9 cellular contexts compared by ENCODE assay signal in the genomic region with DNA sequence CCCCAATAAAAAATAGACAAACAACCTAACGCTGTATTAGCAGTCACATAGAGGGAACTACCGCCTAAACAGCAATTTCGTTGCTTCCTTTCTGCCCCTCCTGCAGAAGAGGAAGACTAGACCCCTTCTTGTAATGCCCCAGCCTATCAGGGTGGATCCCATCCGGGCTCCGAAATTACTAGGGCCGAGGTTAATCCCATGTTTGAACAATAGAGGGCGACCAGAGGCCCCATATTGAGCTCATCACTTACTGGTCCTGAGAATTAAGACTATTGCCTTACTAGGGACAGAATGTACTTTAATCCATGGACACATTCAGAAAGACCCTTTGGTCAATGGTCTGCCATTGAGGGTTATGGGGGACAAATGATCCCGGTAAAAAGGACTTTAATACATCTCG. TPM values are rescaled to one million over a fixed set of nuclear protein-coding genes. Genes with fewer than 3 reads are reported as not detected.
A peak's percentile ranks its signal among the peaks of the same experiment; 100 is the strongest.
DNase-seq lines count a peak whose midpoint lies in the region; ATAC-seq and TF ChIP-seq lines count a peak whose summit lies in the region.
"Had no signal": no experiment of that assay in that cellular context is flagged by ENCODE, and none has a peak within 500 bp of the region (broad histone marks: within the 10 kb centered on the region; RNA-seq: fewer than 3 reads in every experiment).

No MANE protein-coding gene starts in this region.

- H3K27ac Mint-ChIP-seq in CD8-positive, alpha-beta memory T cell: no peak overlapping the region
- H3K27ac Mint-ChIP-seq in activated CD8-positive, alpha-beta T cell treated with anti-CD3 and anti-CD28 coated beads, Interleukin-2, amount 10 ng/mL, durations not matched to agents 7 days and 5 days: no peak overlapping the region
- H3K27ac Mint-ChIP-seq in naive B cell: no peak overlapping the region
- H3K27ac Mint-ChIP-seq in type B pancreatic cell: no peak overlapping the region
- H3K27ac Mint-ChIP-seq: IgD-negative memory B cell had no signal

- H3K9me3 ChIP-seq in CD8-positive, alpha-beta memory T cell (ENCODE audit: low read length): no peaks in the 10 kb centered on the region

- CTCF ChIA-PET in CD8-positive, alpha-beta memory T cell (lab: Charles Lee): interaction anchor here (0.7 to 1.8 kb wide), 4 partner anchors 19 to 457 kb away, joined by 3 to 9 read pairs (median 4); partner anchors contain the start of gene TBC1D25
- CTCF ChIA-PET in activated CD8-positive, alpha-beta T cell treated with anti-CD3 and anti-CD28 coated beads, Interleukin-2, amount 10 ng/mL, durations not matched to agents 7 days and 5 days (lab: Charles Lee): interaction anchor here (1.0 to 2.4 kb wide), 6 partner anchors 9 to 456 kb away, joined by 3 to 10 read pairs (median 3); partner anchors contain the start of gene TBC1D25

- H3K27ac ChIP-seq in CD8-positive, alpha-beta memory T cell (ENCODE audit: low read depth, low read length): no peak overlapping the region

- DNase-seq in CD8-positive, alpha-beta memory T cell: peak; percentile 3 to 62 (median 29)
- DNase-seq in NCI-H524 (lab: John Stamatoyannopoulos, UW) (peak; percentile 62 to 81), epithelial cell of esophagus (ENCODE audit: low read depth) (peak; percentile 51), naive B cell (peak; percentile 41), type B pancreatic cell (ENCODE audit: extremely low spot score, unreplicated experiment) (no peak), NCI-H187 treated with DMSO at 0.1 percent for 48 hours (lab: John Stamatoyannopoulos, UW) (no peak)
- DNase-seq in activated CD8-positive, alpha-beta T cell treated with anti-CD3 and anti-CD28 coated beads, Interleukin-2, amount 10 ng/mL, durations not matched to agents 7 days and 5 days: peak; percentile 62

- H3K4me3 Mint-ChIP-seq in CD8-positive, alpha-beta memory T cell: no peak overlapping the region
- H3K4me3 Mint-ChIP-seq in activated CD8-positive, alpha-beta T cell treated with anti-CD3 and anti-CD28 coated beads, Interleukin-2, amount 10 ng/mL, durations not matched to agents 7 days and 5 days: no peak overlapping the region
- H3K4me3 Mint-ChIP-seq in naive B cell (no peak overlapping the region), type B pancreatic cell (no peak overlapping the region)
- H3K4me3 Mint-ChIP-seq: IgD-negative memory B cell had no signal

- no peaks in the 10 kb centered on the region for H3K4me1 ChIP-seq in CD8-positive, alpha-beta memory T cell (ENCODE audit: insufficient read depth, low read length)

- peak; percentile 67 for TF ChIP-seq CTCF in epithelial cell of esophagus (IDR thresholded peaks at IDR 0.05; ENCODE audit: insufficient read depth, low read depth, low read length, missing control alignments)
- TF ChIP-seq CTCF in type B pancreatic cell (conservative IDR thresholded peaks at IDR 0.05): peak; percentile 69

- H3K36me3 Mint-ChIP-seq in CD8-positive, alpha-beta memory T cell: no peaks in the 10 kb centered on the region
- no peaks in the 10 kb centered on the region for H3K36me3 Mint-ChIP-seq in activated CD8-positive, alpha-beta T cell treated with anti-CD3 and anti-CD28 coated beads, Interleukin-2, amount 10 ng/mL, durations not matched to agents 7 days and 5 days (ENCODE audit: low read depth)
- H3K36me3 Mint-ChIP-seq in naive B cell: no peaks in the 10 kb centered on the region
- no peaks in the 10 kb centered on the region for H3K36me3 Mint-ChIP-seq in type B pancreatic cell
- H3K36me3 Mint-ChIP-seq: IgD-negative memory B cell had no signal

- POLR2A ChIA-PET in CD8-positive, alpha-beta memory T cell (lab: Charles Lee): interaction anchor here (0.6 kb wide), 1 partner anchor 65 kb away, joined by 3 read pairs; no protein-coding TSS in a partner anchor
- POLR2A ChIA-PET in activated CD8-positive, alpha-beta T cell treated with anti-CD3 and anti-CD28 coated beads, Interleukin-2, amount 10 ng/mL, durations not matched to agents 7 days and 5 days (lab: Charles Lee): no interaction called here

- ATAC-seq in GM21529 (IDR thresholded peaks at IDR 0.05; ENCODE audit: unreplicated experiment) (peak; percentile 78), naive B cell (ENCODE audit: low read depth in 2 of 2) (peak; percentile 82 to 86)
- peak; percentile 81 for ATAC-seq in activated CD8-positive, alpha-beta T cell treated with anti-CD3 and anti-CD28 coated beads, Interleukin-2, amount 10 ng/mL, durations not matched to agents 7 days and 5 days

- H3K36me3 ChIP-seq in CD8-positive, alpha-beta memory T cell (ENCODE audit: insufficient read depth, low read length): no peaks in the 10 kb centered on the region

- H3K27me3 ChIP-seq in CD8-positive, alpha-beta memory T cell (ENCODE audit: insufficient read depth, low read length, poor library complexity, severe bottlenecking): no peaks in the 10 kb centered on the region

- no peaks in the 10 kb centered on the region for H3K4me1 Mint-ChIP-seq in CD8-positive, alpha-beta memory T cell
- H3K4me1 Mint-ChIP-seq in activated CD8-positive, alpha-beta T cell treated with anti-CD3 and anti-CD28 coated beads, Interleukin-2, amount 10 ng/mL, durations not matched to agents 7 days and 5 days (ENCODE audit: low read depth): peaks cover 2% of the 10 kb centered on the region
- peaks cover 0 to 4% (median 0%) of the 10 kb centered on the region in 3 donors for H3K4me1 Mint-ChIP-seq in naive B cell
- H3K4me1 Mint-ChIP-seq in type B pancreatic cell (ENCODE audit: unreplicated experiment): no peaks in the 10 kb centered on the region
- H3K4me1 Mint-ChIP-seq: IgD-negative memory B cell had no signal

- H3K27me3 Mint-ChIP-seq in CD8-positive, alpha-beta memory T cell: peaks cover 0 to 8% of the 10 kb centered on the region in 2 donors
- H3K27me3 Mint-ChIP-seq in activated CD8-positive, alpha-beta T cell treated with anti-CD3 and anti-CD28 coated beads, Interleukin-2, amount 10 ng/mL, durations not matched to agents 7 days and 5 days (ENCODE audit: low read depth): no peaks in the 10 kb centered on the region
- H3K27me3 Mint-ChIP-seq in naive B cell (no peaks in the 10 kb centered on the region), type B pancreatic cell (no peaks in the 10 kb centered on the region)
- H3K27me3 Mint-ChIP-seq: IgD-negative memory B cell had no signal

- H3K4me3 ChIP-seq in CD8-positive, alpha-beta memory T cell (ENCODE audit: low read length): no peak overlapping the region
- no peak overlapping the region for H3K4me3 ChIP-seq in epithelial cell of esophagus (ENCODE audit: low read length)

- no peaks in the 10 kb centered on the region for H3K9me3 Mint-ChIP-seq in CD8-positive, alpha-beta memory T cell
- H3K9me3 Mint-ChIP-seq in activated CD8-positive, alpha-beta T cell treated with anti-CD3 and anti-CD28 coated beads, Interleukin-2, amount 10 ng/mL, durations not matched to agents 7 days and 5 days (ENCODE audit: insufficient read depth): no peaks in the 10 kb centered on the region
- H3K9me3 Mint-ChIP-seq in naive B cell: no peaks in the 10 kb centered on the region
- H3K9me3 Mint-ChIP-seq in type B pancreatic cell: no peaks in the 10 kb centered on the region
- H3K9me3 Mint-ChIP-seq: IgD-negative memory B cell had no signal

RNA-seq across cellular contexts. Expression of gene ZNF630, which starts 11.8 kb away (rescaled TPM):
- 1 to 10 TPM; 1.5 to 1.6 TPM for total RNA-seq in CD8-positive, alpha-beta memory T cell
- polyA plus RNA-seq in CD8-positive, alpha-beta memory T cell: 0.89 TPM
- total RNA-seq in activated CD8-positive, alpha-beta T cell treated with anti-CD3 and anti-CD28 coated beads, Interleukin-2, amount 10 ng/mL, durations not matched to agents 7 days and 5 days: 1 to 10 TPM in 1 of 2 experiments, under 1 TPM in 1; 0.99 to 1.6 TPM
- 1 to 10 TPM in 5 of 6 donors, under 1 TPM in 1; 0.87 to 4.8 (median 2.9) TPM for polyA plus RNA-seq in naive B cell (ENCODE audit: low read depth in 6 of 6)
- 3.6 and 4.4 TPM in 2 replicates for total RNA-seq in type B pancreatic cell (ENCODE audit: low replicate concordance)

RNA-seq across cellular contexts. Expression of gene SPACA5B, which starts 47.2 kb away (rescaled TPM):
- not detected for total RNA-seq in CD8-positive, alpha-beta memory T cell
- polyA plus RNA-seq in CD8-positive, alpha-beta memory T cell: not detected
- total RNA-seq in activated CD8-positive, alpha-beta T cell treated with anti-CD3 and anti-CD28 coated beads, Interleukin-2, amount 10 ng/mL, durations not matched to agents 7 days and 5 days: not detected
- not detected for polyA plus RNA-seq in naive B cell (ENCODE audit: low read depth in 6 of 6)
- not detected in 2 replicates for total RNA-seq in type B pancreatic cell (ENCODE audit: low replicate concordance)
- polyA plus RNA-seq: IgD-negative memory B cell had no signal

Comparison
In these comparisons a context has a peak if more than half of its experiments do, and no peak if none do; other contexts are left out.
1. DNase-seq: peak in CD8-positive, alpha-beta memory T cell (5 of 5), NCI-H524 (2 of 2), activated CD8-positive, alpha-beta T cell treated with anti-CD3 and anti-CD28 coated beads, Interleukin-2, amount 10 ng/mL, durations not matched to agents 7 days and 5 days (single experiment), epithelial cell of esophagus (single experiment) and naive B cell (single experiment); none in type B pancreatic cell (single experiment) and NCI-H187 treated with DMSO at 0.1 percent for 48 hours (single experiment).
2. Peak in every context shown above with its lines, with median percentiles within 50 percentile points of each other: ATAC-seq.